ENCODE assay signal across 12 cellular contexts in genomic region chr15:66459818-66460615, GRCh38. TPM values are rescaled to one million over a fixed set of nuclear protein-coding genes. Genes with fewer than 3 reads are reported as not detected.
DNase-seq lines count a peak whose midpoint lies in the region; ATAC-seq, FAIRE-seq and TF ChIP-seq lines count a peak whose summit lies in the region.
"Had no signal": no experiment of that assay in that cellular context is flagged by ENCODE, and none has a peak within 500 bp of the region (broad histone marks: within the 10 kb centered on the region; RNA-seq: fewer than 3 reads in every experiment).

No MANE protein-coding gene starts in this region.

- peaks cover 24% of the 10 kb centered on the region for H3K36me3 Mint-ChIP-seq in activated T-helper 1 cell treated with anti-CD3 and anti-CD28 coated beads, Interleukin-12 subunit alpha, Interleukin-12 subunit beta, Interleukin-2, Interleukin-4 antibody, amounts not matched to agents 30 ng/mL and 10 ng/mL and 1 ng/mL, durations not matched to agents 14 hours and 24 hours and 36 hours (ENCODE audit: low read depth)

- no peak for TF ChIP-seq POLR2A in GM12891 (IDR thresholded peaks at IDR 0.05; ENCODE audit: low read depth, low read length)

- peak; percentile 47 for FAIRE-seq in GM12891 (lab: Jason Lieb, UNC)
- FAIRE-seq: K562 had no signal

- H3K4me3 Mint-ChIP-seq in activated T-helper 1 cell treated with anti-CD3 and anti-CD28 coated beads, Interleukin-12 subunit alpha, Interleukin-12 subunit beta, Interleukin-2, Interleukin-4 antibody, amounts not matched to agents 30 ng/mL and 10 ng/mL and 1 ng/mL, durations not matched to agents 14 hours and 24 hours and 36 hours = no peak overlapping the region

- ATAC-seq in GM21360 (IDR thresholded peaks at IDR 0.05; ENCODE audit: unreplicated experiment) (no peak), GM19035 (IDR thresholded peaks at IDR 0.05; ENCODE audit: unreplicated experiment) (no peak)
- ATAC-seq: K562 had no signal

- peaks cover 11% of the 10 kb centered on the region for H3K4me1 Mint-ChIP-seq in activated T-helper 1 cell treated with anti-CD3 and anti-CD28 coated beads, Interleukin-12 subunit alpha, Interleukin-12 subunit beta, Interleukin-2, Interleukin-4 antibody, amounts not matched to agents 30 ng/mL and 10 ng/mL and 1 ng/mL, durations not matched to agents 14 hours and 24 hours and 36 hours (ENCODE audit: low read depth)

- intact Hi-C loops in activated T-helper 1 cell treated with anti-CD3 and anti-CD28 coated beads, Interleukin-12 subunit alpha, Interleukin-12 subunit beta, Interleukin-2, Interleukin-4 antibody, amounts not matched to agents 30 ng/mL and 10 ng/mL and 1 ng/mL, durations not matched to agents 14 hours and 24 hours and 36 hours (cut with micrococcal nuclease) = no loop called here

- no peaks in the 10 kb centered on the region for H3K27me3 Mint-ChIP-seq in activated T-helper 1 cell treated with anti-CD3 and anti-CD28 coated beads, Interleukin-12 subunit alpha, Interleukin-12 subunit beta, Interleukin-2, Interleukin-4 antibody, amounts not matched to agents 30 ng/mL and 10 ng/mL and 1 ng/mL, durations not matched to agents 14 hours and 24 hours and 36 hours (ENCODE audit: insufficient read depth)
- H3K27me3 Mint-ChIP-seq: progenitor cell of endocrine pancreas had no signal

- peak overlapping the region; percentile 16 for H3K27ac Mint-ChIP-seq in activated T-helper 1 cell treated with anti-CD3 and anti-CD28 coated beads, Interleukin-12 subunit alpha, Interleukin-12 subunit beta, Interleukin-2, Interleukin-4 antibody, amounts not matched to agents 30 ng/mL and 10 ng/mL and 1 ng/mL, durations not matched to agents 14 hours and 24 hours and 36 hours
- H3K27ac Mint-ChIP-seq: progenitor cell of endocrine pancreas had no signal

- H3K9me3 Mint-ChIP-seq in activated T-helper 1 cell treated with anti-CD3 and anti-CD28 coated beads, Interleukin-12 subunit alpha, Interleukin-12 subunit beta, Interleukin-2, Interleukin-4 antibody, amounts not matched to agents 30 ng/mL and 10 ng/mL and 1 ng/mL, durations not matched to agents 14 hours and 24 hours and 36 hours = no peaks in the 10 kb centered on the region

- DNase-seq in AG08396 (ENCODE audit: low spot score) (peak; percentile 57), GM12891 (ENCODE audit: insufficient read length, low spot score) (no peak), iris pigment epithelial cell (ENCODE audit: low read depth) (peak; percentile 60), T-helper 9 cell (no peak), AML-193 (lab: John Stamatoyannopoulos, UW) (no peak)
- DNase-seq in activated T-helper 1 cell treated with anti-CD3 and anti-CD28 coated beads, Interleukin-12 subunit alpha, Interleukin-12 subunit beta, Interleukin-2, Interleukin-4 antibody, amounts not matched to agents 30 ng/mL and 10 ng/mL and 1 ng/mL, durations not matched to agents 14 hours and 24 hours and 36 hours (ENCODE audit: low spot score) = no peak
- DNase-seq: NCI-H2171, SIG-M5 had no signal

TF ChIP-seq in GM12891, 5 proteins besides CTCF, POLR2A, EP300 and RAD21:
- no peak for TF ChIP-seq POU2F2 (IDR thresholded peaks at IDR 0.05; ENCODE audit: low read depth, low read length)
- no peak for TF ChIP-seq PAX5 (IDR thresholded peaks at IDR 0.05; ENCODE audit: insufficient read depth, low read length, severe bottlenecking)
- TF ChIP-seq POLR2AphosphoS5 (IDR thresholded peaks at IDR 0.05; ENCODE audit: low read depth, low read length) = no peak
- TF ChIP-seq SPI1 (IDR thresholded peaks at IDR 0.05; ENCODE audit: low read depth, low read length) = no peak
- TF ChIP-seq TAF1 (IDR thresholded peaks at IDR 0.05; ENCODE audit: low read depth, low read length) = no peak
TF ChIP-seq in GM12891: peak in this region for 0.

RNA-seq across cellular contexts. Expression of gene SNAPC5, which starts 37.5 kb away (rescaled TPM):
- polyA plus RNA-seq in GM12891 (2012; ENCODE audit: low read depth, missing spikeins) = 29.6 TPM
- 37.3 and 39.0 TPM in 2 replicates for total RNA-seq in activated T-helper 1 cell treated with anti-CD3 and anti-CD28 coated beads, Interleukin-12 subunit alpha, Interleukin-12 subunit beta, Interleukin-2, Interleukin-4 antibody, amounts not matched to agents 30 ng/mL and 10 ng/mL and 1 ng/mL, durations not matched to agents 14 hours and 24 hours and 36 hours

RNA-seq across cellular contexts. Expression of gene RPL4, which starts 44.6 kb away (rescaled TPM):
- polyA plus RNA-seq in GM12891 (2012; ENCODE audit: low read depth, missing spikeins) = 6,764 TPM
- 3,069 and 3,091 TPM in 2 replicates for total RNA-seq in activated T-helper 1 cell treated with anti-CD3 and anti-CD28 coated beads, Interleukin-12 subunit alpha, Interleukin-12 subunit beta, Interleukin-2, Interleukin-4 antibody, amounts not matched to agents 30 ng/mL and 10 ng/mL and 1 ng/mL, durations not matched to agents 14 hours and 24 hours and 36 hours

RNA-seq across cellular contexts. Expression of gene ZWILCH, which starts 45.1 kb away (rescaled TPM):
- polyA plus RNA-seq in GM12891 (2012; ENCODE audit: low read depth, missing spikeins) = 11.4 TPM
- 37.5 and 42.2 TPM in 2 replicates for total RNA-seq in activated T-helper 1 cell treated with anti-CD3 and anti-CD28 coated beads, Interleukin-12 subunit alpha, Interleukin-12 subunit beta, Interleukin-2, Interleukin-4 antibody, amounts not matched to agents 30 ng/mL and 10 ng/mL and 1 ng/mL, durations not matched to agents 14 hours and 24 hours and 36 hours

Comparison
In these comparisons a context has a peak if more than half of its experiments do, and no peak if none do; other contexts are left out.
1. DNase-seq: peak in AG08396 (single experiment) and iris pigment epithelial cell (single experiment); none in GM12891 (single experiment), activated T-helper 1 cell treated with anti-CD3 and anti-CD28 coated beads, Interleukin-12 subunit alpha, Interleukin-12 subunit beta, Interleukin-2, Interleukin-4 antibody, amounts not matched to agents 30 ng/mL and 10 ng/mL and 1 ng/mL, durations not matched to agents 14 hours and 24 hours and 36 hours (single experiment), T-helper 9 cell (single experiment) and AML-193 (0 of 2).